ENCODE assay signal across 24 cellular contexts in genomic region chr18:34529358-34530335, GRCh38.
DNase-seq lines count a peak whose midpoint lies in the region; ATAC-seq and FAIRE-seq lines count a peak whose summit lies in the region.
"Had no signal": no experiment of that assay in that cellular context is flagged by ENCODE, and none has a peak within 500 bp of the region (broad histone marks: within the 10 kb centered on the region; RNA-seq: fewer than 3 reads in every experiment).

No MANE protein-coding gene starts in this region.

- no peaks in the 10 kb centered on the region for H3K4me1 Mint-ChIP-seq in T-helper 2 cell treated with Interferon-gamma antibody and Interleukin-4, amounts not matched to agents 5 μg/mL and 100 μg/mL, for 36 hours (ENCODE audit: low read depth)
- H3K4me1 Mint-ChIP-seq: CD4-positive, alpha-beta memory T cell; IgD-negative memory B cell had no signal

- peak; percentile 87 for ATAC-seq in Right ventricle myocardium superior (ENCODE audit: poor library complexity)
- ATAC-seq: A549, HCT116 had no signal

- FAIRE-seq in GM19239 (lab: Jason Lieb, UNC) = no peak
- FAIRE-seq: A549, HTR-8/SVneo, RCC 7860 had no signal

- no peaks in the 10 kb centered on the region for H3K36me3 Mint-ChIP-seq in T-helper 2 cell treated with Interferon-gamma antibody and Interleukin-4, amounts not matched to agents 5 μg/mL and 100 μg/mL, for 36 hours (ENCODE audit: low read depth)
- H3K36me3 Mint-ChIP-seq: CD4-positive, alpha-beta memory T cell; IgD-negative memory B cell had no signal

- H3K27me3 Mint-ChIP-seq in T-helper 2 cell treated with Interferon-gamma antibody and Interleukin-4, amounts not matched to agents 5 μg/mL and 100 μg/mL, for 36 hours (ENCODE audit: low read depth) = no peaks in the 10 kb centered on the region
- H3K27me3 Mint-ChIP-seq: CD4-positive, alpha-beta memory T cell had no signal

- H3K4me3 Mint-ChIP-seq in T-helper 2 cell treated with Interferon-gamma antibody and Interleukin-4, amounts not matched to agents 5 μg/mL and 100 μg/mL, for 36 hours = no peak overlapping the region
- H3K4me3 Mint-ChIP-seq: CD4-positive, alpha-beta memory T cell; IgD-negative memory B cell had no signal

- H3K27ac Mint-ChIP-seq in T-helper 2 cell treated with Interferon-gamma antibody and Interleukin-4, amounts not matched to agents 5 μg/mL and 100 μg/mL, for 36 hours = no peak overlapping the region
- H3K27ac Mint-ChIP-seq: CD4-positive, alpha-beta memory T cell; IgD-negative memory B cell had no signal

- H3K9me3 Mint-ChIP-seq in T-helper 2 cell treated with Interferon-gamma antibody and Interleukin-4, amounts not matched to agents 5 μg/mL and 100 μg/mL, for 36 hours = no peaks in the 10 kb centered on the region

- DNase-seq in Right ventricle myocardium superior (no peak), cardiac septum (ENCODE audit: low spot score) (no peak), foreskin melanocyte (peak; percentile 8), left kidney (ENCODE audit: low read depth, low spot score) (peak; percentile 6), HUDEP-2 (lab: John Stamatoyannopoulos, UW; ENCODE audit: unreplicated experiment in 76 of 76) (no peak), GM19239 (ENCODE audit: insufficient read length, low spot score) (no peak), AG08395 (ENCODE audit: low spot score) (no peak)
- DNase-seq in T-helper 2 cell treated with Interferon-gamma antibody and Interleukin-4, amounts not matched to agents 5 μg/mL and 100 μg/mL, for 36 hours (ENCODE audit: low spot score) = no peak
- DNase-seq: CD4-positive, alpha-beta memory T cell; DMS153; GDM1; Kasumi-1; MV-4-11; NCI-H1436; NCI-H1930; NCI-H2171; NCI-H526; SHP77; SK-N-SH had no signal

- intact Hi-C loops in Right ventricle myocardium superior (cut with DNase I) = no loop called here
- intact Hi-C loops in cardiac septum (cut with DNase I) = no loop called here

Comparison
In these comparisons a context has a peak if more than half of its experiments do, and no peak if none do; other contexts are left out.
1. DNase-seq: peak in foreskin melanocyte (single experiment) and left kidney (single experiment); none in Right ventricle myocardium superior (single experiment), cardiac septum (single experiment), HUDEP-2 (0 of 76), GM19239 (single experiment), T-helper 2 cell treated with Interferon-gamma antibody and Interleukin-4, amounts not matched to agents 5 μg/mL and 100 μg/mL, for 36 hours (single experiment) and AG08395 (single experiment).